In genomic region chr16:88941051-88941932, GRCh38 we compare ENCODE assay signal across 10 cellular contexts. TPM values are rescaled to one million over a fixed set of nuclear protein-coding genes. Genes with fewer than 3 reads are reported as not detected.
DNase-seq lines count a peak whose midpoint lies in the region; ATAC-seq and TF ChIP-seq lines count a peak whose summit lies in the region.
"Had no signal": no experiment of that assay in that cellular context is flagged by ENCODE, and none has a peak within 500 bp of the region (broad histone marks: within the 10 kb centered on the region; RNA-seq: fewer than 3 reads in every experiment).

No MANE protein-coding gene starts in this region.

- no peaks in the 10 kb centered on the region for H3K9me3 ChIP-seq in stomach

- H3K27ac Mint-ChIP-seq in activated CD8-positive, alpha-beta T cell treated with anti-CD3 and anti-CD28 coated beads for 36 hours = no peak overlapping the region
- no peak overlapping the region for H3K27ac Mint-ChIP-seq in activated CD8-positive, alpha-beta T cell treated with anti-CD3 and anti-CD28 coated beads, Interleukin-2, amount 10 ng/mL, durations not matched to agents 7 days and 5 days
- H3K27ac Mint-ChIP-seq: T-helper 1 cell treated with Interleukin-12 subunit alpha and Interleukin-12 subunit beta and Interleukin-4 antibody, amounts not matched to agents 30 μg/mL and 1 μg/mL, for 36 hours had no signal

- no peaks in the 10 kb centered on the region for H3K36me3 Mint-ChIP-seq in activated CD8-positive, alpha-beta T cell treated with anti-CD3 and anti-CD28 coated beads for 36 hours (ENCODE audit: low read depth)
- no peaks in the 10 kb centered on the region for H3K36me3 Mint-ChIP-seq in activated CD8-positive, alpha-beta T cell treated with anti-CD3 and anti-CD28 coated beads, Interleukin-2, amount 10 ng/mL, durations not matched to agents 7 days and 5 days (ENCODE audit: low read depth)

- no peak for TF ChIP-seq POLR2A in stomach (IDR thresholded peaks at IDR 0.05)

- peaks cover 25 to 59% (median 52%) of the 10 kb centered on the region in 4 donors for H3K4me1 ChIP-seq in stomach

- no peaks in the 10 kb centered on the region for H3K36me3 ChIP-seq in stomach

- CTCF ChIA-PET in activated CD8-positive, alpha-beta T cell treated with anti-CD3 and anti-CD28 coated beads for 36 hours (lab: Charles Lee) = interaction anchor here (0.8 to 2.2 kb wide), 4 partner anchors 16 to 272 kb away, joined by 3 to 10 read pairs (median 4); no protein-coding TSS in a partner anchor
- CTCF ChIA-PET in activated CD8-positive, alpha-beta T cell treated with anti-CD3 and anti-CD28 coated beads, Interleukin-2, amount 10 ng/mL, durations not matched to agents 7 days and 5 days (lab: Charles Lee) = interaction anchor here (0.7 kb wide), 1 partner anchor 130 kb away, joined by 3 read pairs; the partner anchor contains the start of gene APRT

- intact Hi-C loops in activated CD8-positive, alpha-beta T cell treated with anti-CD3 and anti-CD28 coated beads for 36 hours (cut with micrococcal nuclease) = loop anchor here (5.0 to 10.0 kb wide), 3 partner anchors 154 to 274 kb away; partner anchors contain the start of genes ACSF3 and ZNF778
- intact Hi-C loops in left cardiac atrium (cut with DNase I) = loop anchor here (5.0 to 10.0 kb wide), 3 partner anchors 154 to 226 kb away; partner anchors contain the start of gene ACSF3 (in 1 of the 2)
- intact Hi-C loops in stomach (cut with DNase I; ENCODE audit: low total_unique reads) = loop anchor here (5.0 kb wide), 1 partner anchor 226 kb away; no protein-coding TSS in a partner anchor

- H3K4me3 ChIP-seq in stomach = peak overlapping the region; percentile 55 to 75 (median 62)

- TF ChIP-seq RAD21 in Ishikawa (IDR thresholded peaks at IDR 0.05; ENCODE audit: low read depth) = no peak

- H3K27me3 Mint-ChIP-seq in activated CD8-positive, alpha-beta T cell treated with anti-CD3 and anti-CD28 coated beads for 36 hours = peaks cover 52% of the 10 kb centered on the region
- H3K27me3 Mint-ChIP-seq in activated CD8-positive, alpha-beta T cell treated with anti-CD3 and anti-CD28 coated beads, Interleukin-2, amount 10 ng/mL, durations not matched to agents 7 days and 5 days (ENCODE audit: low read depth) = peaks cover 58% of the 10 kb centered on the region

- H3K9me3 Mint-ChIP-seq in activated CD8-positive, alpha-beta T cell treated with anti-CD3 and anti-CD28 coated beads for 36 hours = no peaks in the 10 kb centered on the region
- no peaks in the 10 kb centered on the region for H3K9me3 Mint-ChIP-seq in activated CD8-positive, alpha-beta T cell treated with anti-CD3 and anti-CD28 coated beads, Interleukin-2, amount 10 ng/mL, durations not matched to agents 7 days and 5 days (ENCODE audit: insufficient read depth)
- H3K9me3 Mint-ChIP-seq: T-helper 1 cell treated with Interleukin-12 subunit alpha and Interleukin-12 subunit beta and Interleukin-4 antibody, amounts not matched to agents 30 μg/mL and 1 μg/mL, for 36 hours had no signal

- WGBS in stomach, 5 donors = 0 to 1% (median 0%) methylated on average over 12 to 129 of the region's 132 CpGs; no CpG with 5 or more reads in 1 of the 5 donors

- H3K27me3 ChIP-seq in stomach = peaks cover 0 to 87% (median 33%) of the 10 kb centered on the region in 3 donors

- TF ChIP-seq CTCF in activated CD8-positive, alpha-beta T cell treated with anti-CD3 and anti-CD28 coated beads for 36 hours (IDR thresholded peaks at IDR 0.05) = no peak
- TF ChIP-seq CTCF in stomach (IDR thresholded peaks at IDR 0.05) = no peak

- H3K4me3 Mint-ChIP-seq in activated CD8-positive, alpha-beta T cell treated with anti-CD3 and anti-CD28 coated beads for 36 hours = no peak overlapping the region
- no peak overlapping the region for H3K4me3 Mint-ChIP-seq in activated CD8-positive, alpha-beta T cell treated with anti-CD3 and anti-CD28 coated beads, Interleukin-2, amount 10 ng/mL, durations not matched to agents 7 days and 5 days

- DNase-seq in activated CD8-positive, alpha-beta T cell treated with anti-CD3 and anti-CD28 coated beads for 36 hours = no peak
- DNase-seq in activated CD8-positive, alpha-beta T cell treated with anti-CD3 and anti-CD28 coated beads, Interleukin-2, amount 10 ng/mL, durations not matched to agents 7 days and 5 days = no peak
- DNase-seq in left cardiac atrium (no peak), stomach (peak; percentile 41), midbrain (lab: John Stamatoyannopoulos, UW) (no peak), retina (no peak)
- no peak for DNase-seq in activated CD4-positive, alpha-beta T cell treated with anti-CD3 and anti-CD28 coated beads for 1 hour

- H3K4me1 Mint-ChIP-seq in activated CD8-positive, alpha-beta T cell treated with anti-CD3 and anti-CD28 coated beads for 36 hours (ENCODE audit: low read depth) = peaks cover 9% of the 10 kb centered on the region
- peaks cover 23% of the 10 kb centered on the region for H3K4me1 Mint-ChIP-seq in activated CD8-positive, alpha-beta T cell treated with anti-CD3 and anti-CD28 coated beads, Interleukin-2, amount 10 ng/mL, durations not matched to agents 7 days and 5 days (ENCODE audit: low read depth)

- H3K27ac ChIP-seq in stomach = peak overlapping the region; percentile 36 to 76 (median 64)

- peak; percentile 28 for ATAC-seq in activated CD8-positive, alpha-beta T cell treated with anti-CD3 and anti-CD28 coated beads for 36 hours
- ATAC-seq in activated CD8-positive, alpha-beta T cell treated with anti-CD3 and anti-CD28 coated beads, Interleukin-2, amount 10 ng/mL, durations not matched to agents 7 days and 5 days = no peak
- peak; percentile 1 to 10 for ATAC-seq in left cardiac atrium

- TF ChIP-seq EP300 in Ishikawa (IDR thresholded peaks at IDR 0.05; ENCODE audit: borderline replicate concordance) (no peak), stomach (IDR thresholded peaks at IDR 0.05) (no peak)

- POLR2A ChIA-PET in activated CD8-positive, alpha-beta T cell treated with anti-CD3 and anti-CD28 coated beads for 36 hours (lab: Charles Lee) = no interaction called here
- POLR2A ChIA-PET in activated CD8-positive, alpha-beta T cell treated with anti-CD3 and anti-CD28 coated beads, Interleukin-2, amount 10 ng/mL, durations not matched to agents 7 days and 5 days (lab: Charles Lee) = interaction anchor here (1.1 kb wide), 1 partner anchor 246 kb away, joined by 3 read pairs; no protein-coding TSS in a partner anchor

TF ChIP-seq in Ishikawa, 13 proteins besides CTCF, POLR2A, EP300 and RAD21:
- no peak for TF ChIP-seq CREB1 (IDR thresholded peaks at IDR 0.05; ENCODE audit: low read depth)
- no peak for TF ChIP-seq CEBPB (IDR thresholded peaks at IDR 0.05)
- TF ChIP-seq EGR1 (IDR thresholded peaks at IDR 0.05) = peak; percentile 24; the same call in 1 of the 2 replicates
- no peak for TF ChIP-seq TAF1 (IDR thresholded peaks at IDR 0.05; ENCODE audit: low read depth)
TF ChIP-seq in Ishikawa: peak in this region for 1.

RNA-seq across cellular contexts. Expression of gene CBFA2T3, which starts 35.7 kb away (rescaled TPM):
- total RNA-seq in activated CD8-positive, alpha-beta T cell treated with anti-CD3 and anti-CD28 coated beads for 36 hours = under 1 TPM; 0.14 to 0.34 TPM
- total RNA-seq in activated CD8-positive, alpha-beta T cell treated with anti-CD3 and anti-CD28 coated beads, Interleukin-2, amount 10 ng/mL, durations not matched to agents 7 days and 5 days = not detected
- total RNA-seq in left cardiac atrium = 1 to 10 TPM; 6.5 to 6.6 TPM
- total RNA-seq in stomach = 10 to 100 TPM in 1 of 5 donors, 1 to 10 TPM in 2, under 1 TPM in 2; 0.58 to 57.6 (median 3.5) TPM
- polyA plus RNA-seq in stomach = 1 to 10 TPM; 1.6 to 2.8 (median 2.1) TPM
- total RNA-seq: Daoy had no signal
